Comparison of ENCODE assay signal across 12 cellular contexts in the genomic region with DNA sequence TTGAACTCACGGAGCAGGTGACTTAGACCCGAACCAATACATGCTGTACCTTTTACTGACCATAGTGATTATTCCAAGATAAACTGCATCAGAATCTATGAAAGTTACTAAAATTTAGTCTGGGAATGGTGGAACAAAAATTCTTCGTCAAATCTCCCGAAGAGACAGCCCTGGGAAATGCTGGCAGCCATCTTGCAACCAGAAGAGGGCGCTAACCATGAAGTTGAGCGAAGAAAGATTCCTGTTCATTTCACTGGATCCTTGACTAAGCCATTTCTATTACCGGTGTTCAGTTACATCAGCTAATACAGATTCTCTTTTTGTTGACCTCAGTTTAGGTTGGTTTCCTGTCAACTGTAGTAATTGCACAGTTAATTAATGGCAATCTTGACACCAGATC.
A peak's percentile ranks its signal among the peaks of the same experiment; 100 is the strongest.
DNase-seq lines count a peak whose midpoint lies in the region; ATAC-seq and TF ChIP-seq lines count a peak whose summit lies in the region.
"Had no signal": no experiment of that assay in that cellular context is flagged by ENCODE, and none has a peak within 500 bp of the region (broad histone marks: within the 10 kb centered on the region; RNA-seq: fewer than 3 reads in every experiment).

No MANE protein-coding gene starts in this region.

- intact Hi-C loops in left colon (cut with DNase I, micrococcal nuclease): no loop called here

- H3K36me3 ChIP-seq in BE2C (no peaks in the 10 kb centered on the region), iPS-15b (ENCODE audit: control insufficient read depth, insufficient read depth, low read length) (no peaks in the 10 kb centered on the region)
- H3K36me3 ChIP-seq: tibial nerve had no signal

- peak; percentile 32 for DNase-seq in BE2C
- peak; percentile 7 for DNase-seq in RKO (ENCODE audit: low spot score)
- no peak for DNase-seq in NCI-H1105 treated with DMSO at 0.1 percent for 48 hours (lab: John Stamatoyannopoulos, UW)
- no peak for DNase-seq in SKM-1 (lab: John Stamatoyannopoulos, UW; ENCODE audit: unreplicated experiment)
- no peak for DNase-seq in left colon
- no peak for DNase-seq in activated CD4-positive, CD25-positive, alpha-beta regulatory T cell (lab: John Stamatoyannopoulos, UW)
- DNase-seq: activated naive CD4-positive, alpha-beta T cell treated with Interleukin-2 at 50 U/mL for 16 hours; GDM1; T1000 had no signal

- H3K27me3 ChIP-seq in BE2C (no peaks in the 10 kb centered on the region), iPS-15b (ENCODE audit: control insufficient read depth, insufficient read depth, low read length) (no peaks in the 10 kb centered on the region)
- H3K27me3 ChIP-seq: tibial nerve had no signal

- H3K9me3 ChIP-seq in BE2C: no peaks in the 10 kb centered on the region
- no peaks in the 10 kb centered on the region for H3K9me3 ChIP-seq in iPS-15b (ENCODE audit: control insufficient read depth, insufficient read depth, low read length)
- H3K9me3 ChIP-seq: tibial nerve had no signal

- H3K4me1 ChIP-seq in BE2C: peaks cover 5% of the 10 kb centered on the region
- H3K4me1 ChIP-seq in iPS-15b (ENCODE audit: control insufficient read depth, insufficient read depth, low read length): no peaks in the 10 kb centered on the region

- ATAC-seq in left colon: no peak

- H3K4me3 ChIP-seq in BE2C (ENCODE audit: low read depth, low read length): no peak overlapping the region
- H3K4me3 ChIP-seq in iPS-15b (ENCODE audit: low read depth, low read length): peak overlapping the region; percentile 1
- H3K4me3 ChIP-seq: tibial nerve had no signal

- H3K9ac ChIP-seq in iPS-15b (ENCODE audit: low read depth, low read length): no peak overlapping the region

- TF ChIP-seq CTCF in BE2C (IDR thresholded peaks at IDR 0.05; ENCODE audit: low read depth, low read length) (peak; percentile 63), GM12874 (IDR thresholded peaks at IDR 0.05; ENCODE audit: insufficient read depth, low read depth, low read length) (peak; percentile 22; the same call in 1 of the 2 replicates)

Comparison
In these comparisons a context has a peak if more than half of its experiments do, and no peak if none do; other contexts are left out.
1. DNase-seq: peak in BE2C (single experiment) and RKO (single experiment); none in NCI-H1105 treated with DMSO at 0.1 percent for 48 hours (single experiment), SKM-1 (single experiment), left colon (0 of 2) and activated CD4-positive, CD25-positive, alpha-beta regulatory T cell (0 of 4).